Comparison of ENCODE assay signal across 8 cellular contexts in genomic region chr2:64608867-64609228, GRCh38. TPM values are rescaled to one million over a fixed set of nuclear protein-coding genes. Genes with fewer than 3 reads are reported as not detected.
A peak's percentile ranks its signal among the peaks of the same experiment; 100 is the strongest.
DNase-seq lines count a peak whose midpoint lies in the region; ATAC-seq and TF ChIP-seq lines count a peak whose summit lies in the region.

No MANE protein-coding gene starts in this region.

- no peaks in the 10 kb centered on the region for H3K36me3 ChIP-seq in duodenal mucosa (ENCODE audit: control insufficient read depth in 1 of 2, insufficient read depth in 2 of 2, low read length in 2 of 2)

- H3K4me1 ChIP-seq in duodenal mucosa (ENCODE audit: control insufficient read depth in 1 of 2, insufficient read depth in 2 of 2, low read length in 2 of 2) = peaks cover 31 to 34% of the 10 kb centered on the region in 2 donors

- H3K4me1 Mint-ChIP-seq in natural killer cell treated with Interleukin-12 subunit alpha and Interleukin-12 subunit beta and Interleukin-15 and Interleukin-18, amount 100 ng/mL, for 72 hours (ENCODE audit: low read depth in 2 of 2) = peaks cover 18 to 27% of the 10 kb centered on the region in 2 donors

- peak overlapping the region; percentile 62 to 73 for H3K27ac Mint-ChIP-seq in natural killer cell treated with Interleukin-12 subunit alpha and Interleukin-12 subunit beta and Interleukin-15 and Interleukin-18, amount 100 ng/mL, for 72 hours

- H3K4me3 Mint-ChIP-seq in natural killer cell treated with Interleukin-12 subunit alpha and Interleukin-12 subunit beta and Interleukin-15 and Interleukin-18, amount 100 ng/mL, for 72 hours = peak overlapping the region; percentile 74

- no peaks in the 10 kb centered on the region for H3K27me3 ChIP-seq in duodenal mucosa (ENCODE audit: control insufficient read depth in 1 of 2, insufficient read depth in 2 of 2, low read length in 2 of 2)

- peak overlapping the region; percentile 52 to 53 for H3K4me3 ChIP-seq in duodenal mucosa (ENCODE audit: low read depth in 1 of 2, low read length in 2 of 2)

- H3K27ac ChIP-seq in duodenal mucosa (ENCODE audit: low read depth, low read length) = no peak overlapping the region

- ATAC-seq in GM18505 (IDR thresholded peaks at IDR 0.05; ENCODE audit: unreplicated experiment) = peak; percentile 10
- ATAC-seq in natural killer cell treated with Interleukin-12 subunit alpha and Interleukin-12 subunit beta and Interleukin-15 and Interleukin-18, amount 100 ng/mL, for 72 hours = peak in 1 of 2 donors; percentile 14
- no peak for ATAC-seq in activated CD4-positive, CD25-positive, alpha-beta regulatory T cell treated with anti-CD3 and anti-CD28 coated beads, Interleukin-2, amount 50 U/mL, for 24 hours
- no peak for ATAC-seq in HG02852 (IDR thresholded peaks at IDR 0.05; ENCODE audit: unreplicated experiment)

- DNase-seq in HuH-7 (ENCODE audit: low spot score) (peak; percentile 55), NAMALWA (ENCODE audit: low spot score) (no peak)
- no peak for DNase-seq in natural killer cell treated with Interleukin-12 subunit alpha and Interleukin-12 subunit beta and Interleukin-15 and Interleukin-18, amount 100 ng/mL, for 72 hours (ENCODE audit: low spot score)
- DNase-seq in stimulated activated CD4-positive, alpha-beta T cell treated with anti-CD3 and anti-CD28 coated beads, Interleukin-12 subunit alpha, Interleukin-12 subunit beta, amount 100 ng/mL, for 4 hours = no peak

- H3K9ac ChIP-seq in duodenal mucosa (ENCODE audit: low read depth in 1 of 2, low read length in 2 of 2) = peak overlapping the region in 1 of 2 donors; percentile 69

- no peak for TF ChIP-seq POLR2A in GM18505 (IDR thresholded peaks at IDR 0.05; ENCODE audit: borderline replicate concordance, extremely low read depth, insufficient read depth, insufficient read length)

- no peaks in the 10 kb centered on the region for H3K27me3 Mint-ChIP-seq in natural killer cell treated with Interleukin-12 subunit alpha and Interleukin-12 subunit beta and Interleukin-15 and Interleukin-18, amount 100 ng/mL, for 72 hours

- no peaks in the 10 kb centered on the region for H3K9me3 Mint-ChIP-seq in natural killer cell treated with Interleukin-12 subunit alpha and Interleukin-12 subunit beta and Interleukin-15 and Interleukin-18, amount 100 ng/mL, for 72 hours

- no peaks in the 10 kb centered on the region for H3K36me3 Mint-ChIP-seq in natural killer cell treated with Interleukin-12 subunit alpha and Interleukin-12 subunit beta and Interleukin-15 and Interleukin-18, amount 100 ng/mL, for 72 hours

- no peaks in the 10 kb centered on the region for H3K9me3 ChIP-seq in duodenal mucosa (ENCODE audit: control insufficient read depth in 1 of 2, low read length in 2 of 2)

RNA-seq across cellular contexts. Expression of gene SERTAD2, which starts 44.9 kb away (rescaled TPM):
- total RNA-seq in natural killer cell treated with Interleukin-12 subunit alpha and Interleukin-12 subunit beta and Interleukin-15 and Interleukin-18, amount 100 ng/mL, for 72 hours = 10 to 100 TPM; 15.6 to 23.9 TPM
